Comparison of ENCODE assay signal across 20 cellular contexts in genomic region chr3:156180077-156180476, GRCh38. TPM values are rescaled to one million over a fixed set of nuclear protein-coding genes. Genes with fewer than 3 reads are reported as not detected.
DNase-seq lines count a peak whose midpoint lies in the region; ATAC-seq and TF ChIP-seq lines count a peak whose summit lies in the region.
"Had no signal": no experiment of that assay in that cellular context is flagged by ENCODE, and none has a peak within 500 bp of the region (broad histone marks: within the 10 kb centered on the region; RNA-seq: fewer than 3 reads in every experiment).

No MANE protein-coding gene starts in this region.

- H3K4me1 Mint-ChIP-seq in activated CD8-positive, alpha-beta memory T cell treated with anti-CD3 and anti-CD28 coated beads, Interleukin-2, amount 10 ng/mL, durations not matched to agents 7 days and 5 days, result no peaks in the 10 kb centered on the region
- H3K4me1 Mint-ChIP-seq: nephron had no signal

- H3K4me3 Mint-ChIP-seq in activated CD8-positive, alpha-beta memory T cell treated with anti-CD3 and anti-CD28 coated beads, Interleukin-2, amount 10 ng/mL, durations not matched to agents 7 days and 5 days, result no peak overlapping the region
- H3K4me3 Mint-ChIP-seq: activated CD4-positive, alpha-beta T cell treated with anti-CD3 and anti-CD28 coated beads, Interleukin-2, amount 10 ng/mL, durations not matched to agents 24 days and 14 days; CD8-positive, alpha-beta T cell; nephron; T-helper 1 cell treated with Interleukin-12 subunit alpha and Interleukin-12 subunit beta and Interleukin-4 antibody, amounts not matched to agents 30 μg/mL and 1 μg/mL, for 36 hours had no signal

- CTCF ChIA-PET in activated CD8-positive, alpha-beta memory T cell treated with anti-CD3 and anti-CD28 coated beads, Interleukin-2, amount 10 ng/mL, durations not matched to agents 7 days and 5 days (lab: Charles Lee), result interaction anchor here (0.6 kb wide), 1 partner anchor 10 kb away, joined by 3 read pairs; no protein-coding TSS in a partner anchor

- in situ Hi-C loops in astrocyte of the spinal cord (cut with HindIII; ENCODE audit: low sequenced_read_pairs), result no loop called here

- DNase-seq in Daoy (ENCODE audit: low read depth), result peak; percentile 58
- DNase-seq in NCI-H524 treated with DMSO at 0.1 percent for 48 hours (lab: John Stamatoyannopoulos, UW), result peak; percentile 39
- DNase-seq in astrocyte of the spinal cord (ENCODE audit: low read depth, low spot score), result peak; percentile 70
- DNase-seq in iris pigment epithelial cell (ENCODE audit: low read depth), result peak; percentile 25
- DNase-seq in NCI-H345 (lab: John Stamatoyannopoulos, UW), result no peak
- DNase-seq in inferior parietal cortex (ENCODE audit: extremely low spot score), result no peak
- no peak for DNase-seq in activated CD8-positive, alpha-beta memory T cell treated with anti-CD3 and anti-CD28 coated beads, Interleukin-2, amount 10 ng/mL, durations not matched to agents 7 days and 5 days
- DNase-seq in DMS 273 (lab: John Stamatoyannopoulos, UW; ENCODE audit: unreplicated experiment), result no peak
- DNase-seq: activated CD4-positive, alpha-beta T cell treated with anti-CD3 and anti-CD28 coated beads, Interleukin-2, amount 10 ng/mL, durations not matched to agents 24 days and 14 days; CD8-positive, alpha-beta T cell; central memory CD4-positive, alpha-beta T cell; DND-41; midbrain; NCI-H1417 treated with DMSO at 0.1 percent for 48 hours; SHP77 treated with DMSO at 0.1 percent for 48 hours; stimulated activated CD4-positive, alpha-beta T cell treated with anti-CD3 and anti-CD28 coated beads, Interleukin-2, amount 100 ng/mL, for 24 hours; stimulated activated naive CD4-positive, alpha-beta T cell had no signal

- H3K9me3 Mint-ChIP-seq in activated CD8-positive, alpha-beta memory T cell treated with anti-CD3 and anti-CD28 coated beads, Interleukin-2, amount 10 ng/mL, durations not matched to agents 7 days and 5 days (ENCODE audit: low read depth), result no peaks in the 10 kb centered on the region
- H3K9me3 Mint-ChIP-seq: activated CD4-positive, alpha-beta T cell treated with anti-CD3 and anti-CD28 coated beads, Interleukin-2, amount 10 ng/mL, durations not matched to agents 24 days and 14 days; CD8-positive, alpha-beta T cell; nephron; T-helper 1 cell treated with Interleukin-12 subunit alpha and Interleukin-12 subunit beta and Interleukin-4 antibody, amounts not matched to agents 30 μg/mL and 1 μg/mL, for 36 hours had no signal

- H3K27ac Mint-ChIP-seq in activated CD8-positive, alpha-beta memory T cell treated with anti-CD3 and anti-CD28 coated beads, Interleukin-2, amount 10 ng/mL, durations not matched to agents 7 days and 5 days, result no peak overlapping the region
- H3K27ac Mint-ChIP-seq: activated CD4-positive, alpha-beta T cell treated with anti-CD3 and anti-CD28 coated beads, Interleukin-2, amount 10 ng/mL, durations not matched to agents 24 days and 14 days; CD8-positive, alpha-beta T cell; nephron; T-helper 1 cell treated with Interleukin-12 subunit alpha and Interleukin-12 subunit beta and Interleukin-4 antibody, amounts not matched to agents 30 μg/mL and 1 μg/mL, for 36 hours had no signal

- H3K4me3 ChIP-seq in astrocyte of the spinal cord (ENCODE audit: low read depth, low read length), result no peak overlapping the region

- H3K27me3 Mint-ChIP-seq in activated CD8-positive, alpha-beta memory T cell treated with anti-CD3 and anti-CD28 coated beads, Interleukin-2, amount 10 ng/mL, durations not matched to agents 7 days and 5 days, result no peaks in the 10 kb centered on the region

- no peak for ATAC-seq in activated CD8-positive, alpha-beta memory T cell treated with anti-CD3 and anti-CD28 coated beads, Interleukin-2, amount 10 ng/mL, durations not matched to agents 7 days and 5 days
- ATAC-seq: CD8-positive, alpha-beta T cell; left lobe of liver had no signal

- H3K36me3 Mint-ChIP-seq in activated CD8-positive, alpha-beta memory T cell treated with anti-CD3 and anti-CD28 coated beads, Interleukin-2, amount 10 ng/mL, durations not matched to agents 7 days and 5 days, result no peaks in the 10 kb centered on the region
- H3K36me3 Mint-ChIP-seq: CD8-positive, alpha-beta T cell had no signal

- no peak for TF ChIP-seq CTCF in astrocyte of the spinal cord (IDR thresholded peaks at IDR 0.05; ENCODE audit: low read depth, low read length)

RNA-seq across cellular contexts. Expression of gene KCNAB1, which starts 59.7 kb away (rescaled TPM):
- total RNA-seq in Daoy (2014; rRNA removed; shearing (Covaris generic)), result 2.6 TPM in 1 of 2 replicates, not detected in the other
- total RNA-seq in activated CD8-positive, alpha-beta memory T cell treated with anti-CD3 and anti-CD28 coated beads, Interleukin-2, amount 10 ng/mL, durations not matched to agents 7 days and 5 days, result under 1 TPM in 1 of 2 experiments, not detected in 1; 0.19 TPM
- total RNA-seq: activated CD4-positive, alpha-beta T cell treated with anti-CD3 and anti-CD28 coated beads, Interleukin-2, amount 10 ng/mL, durations not matched to agents 24 days and 14 days; CD8-positive, alpha-beta T cell had no signal

Comparison
In these comparisons a context has a peak if more than half of its experiments do, and no peak if none do; other contexts are left out.
1. DNase-seq: peak in Daoy (single experiment), NCI-H524 treated with DMSO at 0.1 percent for 48 hours (single experiment), astrocyte of the spinal cord (single experiment) and iris pigment epithelial cell (single experiment); none in NCI-H345 (single experiment), inferior parietal cortex (single experiment), activated CD8-positive, alpha-beta memory T cell treated with anti-CD3 and anti-CD28 coated beads, Interleukin-2, amount 10 ng/mL, durations not matched to agents 7 days and 5 days (single experiment) and DMS 273 (single experiment).